1 cellular context compared by ENCODE assay signal in the genomic region with DNA sequence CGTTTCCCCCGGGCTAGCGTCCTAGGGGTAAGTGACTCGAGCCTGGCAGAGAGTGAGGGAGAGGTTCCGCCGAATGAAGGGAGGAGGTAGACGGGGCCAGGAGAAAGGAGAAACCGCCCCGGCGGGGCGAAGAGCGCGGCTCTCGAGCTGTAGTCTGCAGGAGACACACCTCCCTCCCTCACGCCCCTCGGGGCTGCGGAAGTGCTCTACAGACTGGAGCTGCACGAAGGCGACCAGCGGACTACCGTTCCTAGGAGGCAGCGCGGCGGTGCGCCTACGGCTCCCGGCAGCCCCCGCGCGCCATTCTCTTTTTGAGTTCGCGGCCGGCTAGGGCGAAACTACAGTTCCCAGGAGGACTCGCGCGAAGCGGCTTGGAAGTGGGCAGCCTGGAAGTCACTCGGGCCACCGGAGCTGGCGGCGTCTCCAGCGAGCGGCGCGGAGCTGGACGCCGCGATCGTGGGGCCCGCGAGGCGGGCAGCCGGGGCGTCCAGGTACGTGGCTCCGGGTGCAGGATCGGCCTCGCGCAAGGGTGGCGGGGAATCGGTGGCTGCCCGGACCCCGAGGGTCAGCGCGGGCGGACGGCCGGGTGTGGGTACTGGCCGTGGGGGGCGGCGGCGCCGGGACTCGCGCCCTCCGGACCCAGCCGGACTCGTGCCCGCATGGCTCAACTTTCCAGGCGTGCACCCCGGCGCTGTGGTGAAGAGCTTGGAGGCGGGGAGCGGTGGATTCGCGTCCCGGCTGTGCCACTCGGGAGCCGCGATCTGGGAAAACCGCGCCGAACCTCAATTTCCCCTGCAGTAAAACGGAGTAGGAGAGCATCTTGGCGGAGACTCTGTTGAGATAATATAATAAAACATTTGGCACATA.
TF ChIP-seq lines count a peak whose summit lies in the region.

A gene with protein sequence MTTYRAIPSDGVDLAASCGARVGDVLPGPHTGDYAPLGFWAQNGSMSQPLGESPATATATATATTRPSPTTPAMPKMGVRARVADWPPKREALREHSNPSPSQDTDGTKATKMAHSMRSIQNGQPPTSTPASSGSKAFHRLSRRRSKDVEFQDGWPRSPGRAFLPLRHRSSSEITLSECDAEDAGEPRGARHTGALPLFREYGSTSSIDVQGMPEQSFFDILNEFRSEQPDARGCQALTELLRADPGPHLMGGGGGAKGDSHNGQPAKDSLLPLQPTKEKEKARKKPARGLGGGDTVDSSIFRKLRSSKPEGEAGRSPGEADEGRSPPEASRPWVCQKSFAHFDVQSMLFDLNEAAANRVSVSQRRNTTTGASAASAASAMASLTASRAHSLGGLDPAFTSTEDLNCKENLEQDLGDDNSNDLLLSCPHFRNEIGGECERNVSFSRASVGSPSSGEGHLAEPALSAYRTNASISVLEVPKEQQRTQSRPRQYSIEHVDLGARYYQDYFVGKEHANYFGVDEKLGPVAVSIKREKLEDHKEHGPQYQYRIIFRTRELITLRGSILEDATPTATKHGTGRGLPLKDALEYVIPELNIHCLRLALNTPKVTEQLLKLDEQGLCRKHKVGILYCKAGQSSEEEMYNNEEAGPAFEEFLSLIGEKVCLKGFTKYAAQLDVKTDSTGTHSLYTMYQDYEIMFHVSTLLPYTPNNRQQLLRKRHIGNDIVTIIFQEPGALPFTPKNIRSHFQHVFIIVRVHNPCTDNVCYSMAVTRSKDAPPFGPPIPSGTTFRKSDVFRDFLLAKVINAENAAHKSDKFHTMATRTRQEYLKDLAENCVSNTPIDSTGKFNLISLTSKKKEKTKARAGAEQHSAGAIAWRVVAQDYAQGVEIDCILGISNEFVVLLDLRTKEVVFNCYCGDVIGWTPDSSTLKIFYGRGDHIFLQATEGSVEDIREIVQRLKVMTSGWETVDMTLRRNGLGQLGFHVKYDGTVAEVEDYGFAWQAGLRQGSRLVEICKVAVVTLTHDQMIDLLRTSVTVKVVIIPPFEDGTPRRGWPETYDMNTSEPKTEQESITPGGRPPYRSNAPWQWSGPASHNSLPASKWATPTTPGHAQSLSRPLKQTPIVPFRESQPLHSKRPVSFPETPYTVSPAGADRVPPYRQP (N-terminal part only) (plus strand): TSS at position 341 of the 867 bp plus-strand sequence. CDS start 174,358 bp downstream, outside the sequence.

TF ChIP-seq in K562, 482 proteins besides CTCF, POLR2A, EP300 and RAD21 (continued from another document and continues in another):
- no peak for TF ChIP-seq MYNN (IDR thresholded peaks at IDR 0.05)
- no peak for TF ChIP-seq MYNN (CRISPR knock-in tag; IDR thresholded peaks at IDR 0.05)
- TF ChIP-seq, protein P1, sequence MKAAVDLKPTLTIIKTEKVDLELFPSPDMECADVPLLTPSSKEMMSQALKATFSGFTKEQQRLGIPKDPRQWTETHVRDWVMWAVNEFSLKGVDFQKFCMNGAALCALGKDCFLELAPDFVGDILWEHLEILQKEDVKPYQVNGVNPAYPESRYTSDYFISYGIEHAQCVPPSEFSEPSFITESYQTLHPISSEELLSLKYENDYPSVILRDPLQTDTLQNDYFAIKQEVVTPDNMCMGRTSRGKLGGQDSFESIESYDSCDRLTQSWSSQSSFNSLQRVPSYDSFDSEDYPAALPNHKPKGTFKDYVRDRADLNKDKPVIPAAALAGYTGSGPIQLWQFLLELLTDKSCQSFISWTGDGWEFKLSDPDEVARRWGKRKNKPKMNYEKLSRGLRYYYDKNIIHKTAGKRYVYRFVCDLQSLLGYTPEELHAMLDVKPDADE (conservative IDR thresholded peaks at IDR 0.05; ENCODE audit: control insufficient read depth, low read depth, low read length), result peak; percentile 98; the same call in 1 of the 2 replicates
- no peak for TF ChIP-seq ZNF778 (CRISPR knock-in tag; IDR thresholded peaks at IDR 0.05)
- TF ChIP-seq NFE2L1 (tag; IDR thresholded peaks at IDR 0.05; ENCODE audit: borderline replicate concordance, low read depth), result no peak
- TF ChIP-seq SIN3B (IDR thresholded peaks at IDR 0.05; ENCODE audit: low read depth), result 0 out of 2 replicates have a peak, but pooled peaks have one; percentile 24
- TF ChIP-seq IRF2 (CRISPR knock-in tag; IDR thresholded peaks at IDR 0.05), result no peak
- TF ChIP-seq TEAD2 (tag; IDR thresholded peaks at IDR 0.05), result no peak
- TF ChIP-seq KDM2B (CRISPR knock-in tag; IDR thresholded peaks at IDR 0.05), result peak; percentile 51; the same call in 1 of the 2 replicates
- no peak for TF ChIP-seq ZNF274 (IDR thresholded peaks at IDR 0.05; ENCODE audit: borderline replicate concordance, low read depth, low read length)
- TF ChIP-seq, protein P2, sequence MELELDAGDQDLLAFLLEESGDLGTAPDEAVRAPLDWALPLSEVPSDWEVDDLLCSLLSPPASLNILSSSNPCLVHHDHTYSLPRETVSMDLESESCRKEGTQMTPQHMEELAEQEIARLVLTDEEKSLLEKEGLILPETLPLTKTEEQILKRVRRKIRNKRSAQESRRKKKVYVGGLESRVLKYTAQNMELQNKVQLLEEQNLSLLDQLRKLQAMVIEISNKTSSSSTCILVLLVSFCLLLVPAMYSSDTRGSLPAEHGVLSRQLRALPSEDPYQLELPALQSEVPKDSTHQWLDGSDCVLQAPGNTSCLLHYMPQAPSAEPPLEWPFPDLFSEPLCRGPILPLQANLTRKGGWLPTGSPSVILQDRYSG (tag; conservative IDR thresholded peaks at IDR 0.05; ENCODE audit: low read depth), result no peak; the same call in 1 of the 2 replicates
- TF ChIP-seq, protein P3, sequence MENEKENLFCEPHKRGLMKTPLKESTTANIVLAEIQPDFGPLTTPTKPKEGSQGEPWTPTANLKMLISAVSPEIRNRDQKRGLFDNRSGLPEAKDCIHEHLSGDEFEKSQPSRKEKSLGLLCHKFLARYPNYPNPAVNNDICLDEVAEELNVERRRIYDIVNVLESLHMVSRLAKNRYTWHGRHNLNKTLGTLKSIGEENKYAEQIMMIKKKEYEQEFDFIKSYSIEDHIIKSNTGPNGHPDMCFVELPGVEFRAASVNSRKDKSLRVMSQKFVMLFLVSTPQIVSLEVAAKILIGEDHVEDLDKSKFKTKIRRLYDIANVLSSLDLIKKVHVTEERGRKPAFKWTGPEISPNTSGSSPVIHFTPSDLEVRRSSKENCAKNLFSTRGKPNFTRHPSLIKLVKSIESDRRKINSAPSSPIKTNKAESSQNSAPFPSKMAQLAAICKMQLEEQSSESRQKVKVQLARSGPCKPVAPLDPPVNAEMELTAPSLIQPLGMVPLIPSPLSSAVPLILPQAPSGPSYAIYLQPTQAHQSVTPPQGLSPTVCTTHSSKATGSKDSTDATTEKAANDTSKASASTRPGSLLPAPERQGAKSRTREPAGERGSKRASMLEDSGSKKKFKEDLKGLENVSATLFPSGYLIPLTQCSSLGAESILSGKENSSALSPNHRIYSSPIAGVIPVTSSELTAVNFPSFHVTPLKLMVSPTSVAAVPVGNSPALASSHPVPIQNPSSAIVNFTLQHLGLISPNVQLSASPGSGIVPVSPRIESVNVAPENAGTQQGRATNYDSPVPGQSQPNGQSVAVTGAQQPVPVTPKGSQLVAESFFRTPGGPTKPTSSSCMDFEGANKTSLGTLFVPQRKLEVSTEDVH (IDR thresholded peaks at IDR 0.05; ENCODE audit: low read depth, partially characterized antibody), result no peak
- TF ChIP-seq ZNF224 (CRISPR knock-in tag; IDR thresholded peaks at IDR 0.05), result no peak
- no peak for TF ChIP-seq NR4A1 (CRISPR knock-in tag; IDR thresholded peaks at IDR 0.05)
- TF ChIP-seq NR4A1 (tag; IDR thresholded peaks at IDR 0.05), result no peak; the same call in 1 of the 2 replicates
- TF ChIP-seq FIP1L1 (IDR thresholded peaks at IDR 0.05; ENCODE audit: low read depth, low read length, poor library complexity, severe bottlenecking), result peak; percentile 51
- TF ChIP-seq, protein P4, sequence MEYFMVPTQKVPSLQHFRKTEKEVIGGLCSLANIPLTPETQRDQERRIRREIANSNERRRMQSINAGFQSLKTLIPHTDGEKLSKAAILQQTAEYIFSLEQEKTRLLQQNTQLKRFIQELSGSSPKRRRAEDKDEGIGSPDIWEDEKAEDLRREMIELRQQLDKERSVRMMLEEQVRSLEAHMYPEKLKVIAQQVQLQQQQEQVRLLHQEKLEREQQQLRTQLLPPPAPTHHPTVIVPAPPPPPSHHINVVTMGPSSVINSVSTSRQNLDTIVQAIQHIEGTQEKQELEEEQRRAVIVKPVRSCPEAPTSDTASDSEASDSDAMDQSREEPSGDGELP (CRISPR knock-in tag; IDR thresholded peaks at IDR 0.05; ENCODE audit: borderline replicate concordance), result peak; percentile 75
- TF ChIP-seq SMAD4 (CRISPR knock-in tag; conservative IDR thresholded peaks at IDR 0.05), result 0 out of 2 replicates have a peak, but pooled peaks have one; percentile 53
- no peak for TF ChIP-seq TARDBP (IDR thresholded peaks at IDR 0.05)
- peak; percentile 41 to 84 (median 82) for TF ChIP-seq YY1 (IDR thresholded peaks at IDR 0.05; ENCODE audit: borderline replicate concordance in 1 of 3, control insufficient read depth in 1 of 3, extremely low read depth in 1 of 3, insufficient read depth in 3 of 3, insufficient read length in 1 of 3, insufficient replicate concordance in 2 of 3, low read depth in 1 of 3, low read length in 2 of 3)
- peak; percentile 83; the same call in 1 of the 2 replicates for TF ChIP-seq HNRNPL (IDR thresholded peaks at IDR 0.05; ENCODE audit: low read depth, low read length)
- peak in 1 of 2 experiments; percentile 71; a peak in 1 of 4 replicates for TF ChIP-seq SRF (CRISPR knock-in tag; IDR thresholded peaks at IDR 0.05)
- no peak for TF ChIP-seq RAD51 (IDR thresholded peaks at IDR 0.05; ENCODE audit: borderline replicate concordance, low read depth)
- TF ChIP-seq POLR3G (IDR thresholded peaks at IDR 0.05; ENCODE audit: extremely low read depth, insufficient read length, insufficient replicate concordance), result no peak
- peak; percentile 44; the same call in 1 of the 2 replicates for TF ChIP-seq KAT7 (CRISPR knock-in tag; IDR thresholded peaks at IDR 0.05; ENCODE audit: borderline replicate concordance)
- TF ChIP-seq KLF10 (CRISPR knock-in tag; IDR thresholded peaks at IDR 0.05), result no peak
- TF ChIP-seq, protein P5, sequence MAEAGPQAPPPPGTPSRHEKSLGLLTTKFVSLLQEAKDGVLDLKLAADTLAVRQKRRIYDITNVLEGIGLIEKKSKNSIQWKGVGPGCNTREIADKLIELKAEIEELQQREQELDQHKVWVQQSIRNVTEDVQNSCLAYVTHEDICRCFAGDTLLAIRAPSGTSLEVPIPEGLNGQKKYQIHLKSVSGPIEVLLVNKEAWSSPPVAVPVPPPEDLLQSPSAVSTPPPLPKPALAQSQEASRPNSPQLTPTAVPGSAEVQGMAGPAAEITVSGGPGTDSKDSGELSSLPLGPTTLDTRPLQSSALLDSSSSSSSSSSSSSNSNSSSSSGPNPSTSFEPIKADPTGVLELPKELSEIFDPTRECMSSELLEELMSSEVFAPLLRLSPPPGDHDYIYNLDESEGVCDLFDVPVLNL (CRISPR knock-in tag; IDR thresholded peaks at IDR 0.05; ENCODE audit: low read depth), result no peak
- TF ChIP-seq ZKSCAN3 (CRISPR knock-in tag; IDR thresholded peaks at IDR 0.05), result no peak
- TF ChIP-seq, protein P6, sequence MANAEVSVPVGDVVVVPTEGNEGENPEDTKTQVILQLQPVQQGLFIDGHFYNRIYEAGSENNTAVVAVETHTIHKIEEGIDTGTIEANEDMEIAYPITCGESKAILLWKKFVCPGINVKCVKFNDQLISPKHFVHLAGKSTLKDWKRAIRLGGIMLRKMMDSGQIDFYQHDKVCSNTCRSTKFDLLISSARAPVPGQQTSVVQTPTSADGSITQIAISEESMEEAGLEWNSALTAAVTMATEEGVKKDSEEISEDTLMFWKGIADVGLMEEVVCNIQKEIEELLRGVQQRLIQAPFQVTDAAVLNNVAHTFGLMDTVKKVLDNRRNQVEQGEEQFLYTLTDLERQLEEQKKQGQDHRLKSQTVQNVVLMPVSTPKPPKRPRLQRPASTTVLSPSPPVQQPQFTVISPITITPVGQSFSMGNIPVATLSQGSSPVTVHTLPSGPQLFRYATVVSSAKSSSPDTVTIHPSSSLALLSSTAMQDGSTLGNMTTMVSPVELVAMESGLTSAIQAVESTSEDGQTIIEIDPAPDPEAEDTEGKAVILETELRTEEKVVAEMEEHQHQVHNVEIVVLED (CRISPR knock-in tag; IDR thresholded peaks at IDR 0.05), result peak; percentile 71
- TF ChIP-seq IFI16 (CRISPR knock-in tag; IDR thresholded peaks at IDR 0.05), result no peak
- peak; percentile 84 to 87 for TF ChIP-seq NRF1 (conservative IDR thresholded peaks at IDR 0.05 in 1 of 2, IDR thresholded peaks at IDR 0.05 in 1 of 2)
- TF ChIP-seq HMG20A (CRISPR knock-in tag; conservative IDR thresholded peaks at IDR 0.05), result no peak
- TF ChIP-seq, protein P7, sequence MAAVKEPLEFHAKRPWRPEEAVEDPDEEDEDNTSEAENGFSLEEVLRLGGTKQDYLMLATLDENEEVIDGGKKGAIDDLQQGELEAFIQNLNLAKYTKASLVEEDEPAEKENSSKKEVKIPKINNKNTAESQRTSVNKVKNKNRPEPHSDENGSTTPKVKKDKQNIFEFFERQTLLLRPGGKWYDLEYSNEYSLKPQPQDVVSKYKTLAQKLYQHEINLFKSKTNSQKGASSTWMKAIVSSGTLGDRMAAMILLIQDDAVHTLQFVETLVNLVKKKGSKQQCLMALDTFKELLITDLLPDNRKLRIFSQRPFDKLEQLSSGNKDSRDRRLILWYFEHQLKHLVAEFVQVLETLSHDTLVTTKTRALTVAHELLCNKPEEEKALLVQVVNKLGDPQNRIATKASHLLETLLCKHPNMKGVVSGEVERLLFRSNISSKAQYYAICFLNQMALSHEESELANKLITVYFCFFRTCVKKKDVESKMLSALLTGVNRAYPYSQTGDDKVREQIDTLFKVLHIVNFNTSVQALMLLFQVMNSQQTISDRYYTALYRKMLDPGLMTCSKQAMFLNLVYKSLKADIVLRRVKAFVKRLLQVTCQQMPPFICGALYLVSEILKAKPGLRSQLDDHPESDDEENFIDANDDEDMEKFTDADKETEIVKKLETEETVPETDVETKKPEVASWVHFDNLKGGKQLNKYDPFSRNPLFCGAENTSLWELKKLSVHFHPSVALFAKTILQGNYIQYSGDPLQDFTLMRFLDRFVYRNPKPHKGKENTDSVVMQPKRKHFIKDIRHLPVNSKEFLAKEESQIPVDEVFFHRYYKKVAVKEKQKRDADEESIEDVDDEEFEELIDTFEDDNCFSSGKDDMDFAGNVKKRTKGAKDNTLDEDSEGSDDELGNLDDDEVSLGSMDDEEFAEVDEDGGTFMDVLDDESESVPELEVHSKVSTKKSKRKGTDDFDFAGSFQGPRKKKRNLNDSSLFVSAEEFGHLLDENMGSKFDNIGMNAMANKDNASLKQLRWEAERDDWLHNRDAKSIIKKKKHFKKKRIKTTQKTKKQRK (IDR thresholded peaks at IDR 0.05; ENCODE audit: borderline replicate concordance, low read depth, low read length), result no peak
- no peak for TF ChIP-seq LEF1 (IDR thresholded peaks at IDR 0.05)
